13 cellular contexts compared by ENCODE assay signal in the genomic region with DNA sequence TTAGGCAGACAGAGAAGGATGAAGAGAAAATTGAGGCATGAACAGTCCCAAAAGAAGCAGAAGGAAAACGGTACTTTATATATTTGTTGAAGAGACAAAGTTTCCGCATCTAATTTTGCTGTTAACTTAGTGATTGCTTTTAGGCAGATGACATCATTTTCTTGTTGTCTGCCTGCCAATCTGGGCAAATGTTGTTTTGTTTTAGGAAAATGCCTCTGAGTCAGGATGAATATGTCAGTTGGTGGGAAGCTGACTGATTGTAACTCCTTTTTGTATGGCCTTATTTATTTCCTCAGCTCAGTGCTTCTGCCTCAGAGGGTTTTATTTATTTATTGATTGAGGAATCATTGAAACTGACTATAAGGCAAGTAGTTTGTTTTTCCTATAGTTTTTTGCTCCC. TPM values are rescaled to one million over a fixed set of nuclear protein-coding genes. Genes with fewer than 3 reads are reported as not detected.
DNase-seq lines count a peak whose midpoint lies in the region; ATAC-seq, FAIRE-seq and TF ChIP-seq lines count a peak whose summit lies in the region.
"Had no signal": no experiment of that assay in that cellular context is flagged by ENCODE, and none has a peak within 500 bp of the region (broad histone marks: within the 10 kb centered on the region; RNA-seq: fewer than 3 reads in every experiment).

No MANE protein-coding gene starts in this region.

- no peak overlapping the region for H2BK5ac ChIP-seq in neuronal stem cell (ENCODE audit: low read length)

- TF ChIP-seq POLR2A in GM12891 (IDR thresholded peaks at IDR 0.05; ENCODE audit: low read depth, low read length): no peak

- H3K4ac ChIP-seq in neuronal stem cell (ENCODE audit: low read length): no peak overlapping the region

- ATAC-seq in GM19397 (IDR thresholded peaks at IDR 0.05; ENCODE audit: unreplicated experiment): no peak
- ATAC-seq: activated CD8-positive, alpha-beta memory T cell treated with anti-CD3 and anti-CD28 coated beads, Interleukin-2, amount 10 ng/mL, durations not matched to agents 7 days and 5 days had no signal

- no peak overlapping the region for H2BK120ac ChIP-seq in neuronal stem cell (ENCODE audit: low read depth, low read length)

- peaks cover 14% of the 10 kb centered on the region for H3F3A ChIP-seq in GM23248 (ENCODE audit: insufficient read depth)

- H2AK5ac ChIP-seq in neuronal stem cell (ENCODE audit: low read depth, low read length): no peak overlapping the region

- in situ Hi-C loops in GM23248 (cut with MboI): no loop called here

- peak; percentile 93 for DNase-seq in GM23248
- peak in 1 of 2 experiments; percentile 83 for DNase-seq in SJSA1 (ENCODE audit: low read depth in 1 of 2, low spot score in 2 of 2)
- DNase-seq in fibroblast of gingiva (ENCODE audit: low read depth): peak; percentile 82
- peak; percentile 93 for DNase-seq in renal cortical epithelial cell (ENCODE audit: low read depth)
- DNase-seq in NCI-H146 (lab: John Stamatoyannopoulos, UW): no peak
- no peak for DNase-seq in neuronal stem cell (ENCODE audit: low spot score)
- DNase-seq in GM12891 (ENCODE audit: insufficient read length, low spot score): no peak
- DNase-seq: activated CD8-positive, alpha-beta memory T cell treated with anti-CD3 and anti-CD28 coated beads, Interleukin-2, amount 10 ng/mL, durations not matched to agents 7 days and 5 days; DMS79; NCI-H1694 treated with DMSO at 0.1 percent for 48 hours; nucleus accumbens; T1000 had no signal

- H3K27me3 ChIP-seq in GM23248 (replicated peaks; ENCODE audit: insufficient read depth): no peaks in the 10 kb centered on the region
- H3K27me3 ChIP-seq in SJSA1 (replicated peaks): no peaks in the 10 kb centered on the region
- no peaks in the 10 kb centered on the region for H3K27me3 ChIP-seq in neuronal stem cell (ENCODE audit: control insufficient read depth in 3 of 3, insufficient read depth in 3 of 3, low read depth in 1 of 3, low read length in 3 of 3)

- no peak overlapping the region for H2BK15ac ChIP-seq in neuronal stem cell (ENCODE audit: low read length)

- no peaks in the 10 kb centered on the region for H3K79me2 ChIP-seq in GM23248 (ENCODE audit: insufficient read depth)

- no peak overlapping the region for H4K91ac ChIP-seq in neuronal stem cell (ENCODE audit: low read depth, low read length, poor library complexity)

- H3K14ac ChIP-seq in neuronal stem cell (ENCODE audit: low read length): no peak overlapping the region

- no peak for FAIRE-seq in GM12891 (lab: Jason Lieb, UNC)

- H3K4me1 ChIP-seq in GM23248 (ENCODE audit: insufficient read depth) (peaks cover 24% of the 10 kb centered on the region), SJSA1 (replicated peaks) (peaks cover 37% of the 10 kb centered on the region), neuronal stem cell (ENCODE audit: control insufficient read depth in 2 of 2, insufficient read depth in 1 of 2, low read depth in 1 of 2, low read length in 2 of 2) (peaks cover 0 to 3% of the 10 kb centered on the region in 2 donors)

- H3K36me3 ChIP-seq in GM23248 (ENCODE audit: low read depth): no peaks in the 10 kb centered on the region
- no peaks in the 10 kb centered on the region for H3K36me3 ChIP-seq in SJSA1
- no peaks in the 10 kb centered on the region for H3K36me3 ChIP-seq in neuronal stem cell (replicated peaks in 1 of 2; ENCODE audit: control insufficient read depth in 2 of 2, insufficient read depth in 2 of 2, low read length in 2 of 2)

- no peaks in the 10 kb centered on the region for H3K9me2 ChIP-seq in GM23248 (ENCODE audit: insufficient read depth)

- 0 out of 2 replicates have a peak overlapping the region, but pooled peaks have one; percentile 9 for H3K9ac ChIP-seq in GM23248
- H3K9ac ChIP-seq in neuronal stem cell (ENCODE audit: low read depth, low read length, poor library complexity): no peak overlapping the region

- H3K18ac ChIP-seq in neuronal stem cell (ENCODE audit: low read length): no peak overlapping the region

- H3K4me2 ChIP-seq in GM23248 (ENCODE audit: unreplicated experiment): peak overlapping the region; percentile 64
- H3K4me2 ChIP-seq in neuronal stem cell (ENCODE audit: insufficient read depth, low read length, poor library complexity, severe bottlenecking): no peak overlapping the region

- no peaks in the 10 kb centered on the region for H3K79me1 ChIP-seq in neuronal stem cell (ENCODE audit: low read depth, low read length)

- no peak overlapping the region for H2BK12ac ChIP-seq in neuronal stem cell (ENCODE audit: low read length)

- H4K20me1 ChIP-seq in GM23248 (ENCODE audit: insufficient read depth): no peaks in the 10 kb centered on the region

- H3K23ac ChIP-seq in neuronal stem cell (ENCODE audit: low read depth, low read length, poor library complexity): no peak overlapping the region

- H3K27ac ChIP-seq in GM23248 (peak overlapping the region; percentile 48), SJSA1 (peak overlapping the region; percentile 51), neuronal stem cell (replicated peaks; ENCODE audit: low read length) (no peak overlapping the region)

- no peak overlapping the region for H4K8ac ChIP-seq in neuronal stem cell (ENCODE audit: low read depth, low read length)

- WGBS in GM23248 (ENCODE audit: low coverage in 1 of 2, low lambda C conversion rate in 2 of 2, missing lambda C conversion rate in 2 of 2), 2 experiments: 3 to 5% methylated on average over 2 of the region's 2 CpGs
- WGBS in neuronal stem cell (ENCODE audit: extremely low coverage in 2 of 2, insufficient read length in 2 of 2, insufficient replicate concordance in 1 of 2), 2 donors: no CpG with 5 or more reads among the region's 2 CpGs

- H2AFZ ChIP-seq in GM23248 (peak overlapping the region; percentile 6; the same call in 1 of the 2 replicates), neuronal stem cell (ENCODE audit: low read length) (no peak overlapping the region)

- no peaks in the 10 kb centered on the region for H3K9me3 ChIP-seq in GM23248 (ENCODE audit: low read depth)
- peaks cover 3% of the 10 kb centered on the region; the same call in 1 of the 2 replicates for H3K9me3 ChIP-seq in SJSA1 (replicated peaks)
- H3K9me3 ChIP-seq in neuronal stem cell (replicated peaks in 1 of 2; ENCODE audit: control insufficient read depth in 2 of 2, insufficient read depth in 1 of 2, low read depth in 1 of 2, low read length in 2 of 2): peaks cover 3 to 4% of the 10 kb centered on the region in 2 donors

- H3K4me3 ChIP-seq in GM23248 (no peak overlapping the region), SJSA1 (no peak overlapping the region), neuronal stem cell (ENCODE audit: low read length in 2 of 2) (no peak overlapping the region)

TF ChIP-seq in GM12891, 5 proteins besides CTCF, POLR2A, EP300 and RAD21:
- TF ChIP-seq PAX5 (IDR thresholded peaks at IDR 0.05; ENCODE audit: insufficient read depth, low read length, severe bottlenecking): no peak
- TF ChIP-seq POU2F2 (IDR thresholded peaks at IDR 0.05; ENCODE audit: low read depth, low read length): no peak
- TF ChIP-seq TAF1 (IDR thresholded peaks at IDR 0.05; ENCODE audit: low read depth, low read length): no peak
- TF ChIP-seq POLR2AphosphoS5 (IDR thresholded peaks at IDR 0.05; ENCODE audit: low read depth, low read length): no peak
- TF ChIP-seq SPI1 (IDR thresholded peaks at IDR 0.05; ENCODE audit: low read depth, low read length): no peak

RNA-seq across cellular contexts. Expression of gene CAVIN2, which starts 52.6 kb away (rescaled TPM):
- 2.8 and 3.1 TPM in 2 replicates for total RNA-seq in GM23248 (2014; rRNA removed; shearing (Covaris generic))
- 5.2 and 6.1 TPM in 2 replicates for polyA plus RNA-seq in GM23248 (2016; fragmentation: Nextera tagmentation; extraction: Ambion mirVana)
- 26.4 and 28.1 TPM in 2 replicates for total RNA-seq in SJSA1 (2014; rRNA removed; shearing (Covaris generic))
- total RNA-seq in renal cortical epithelial cell: 1.6 and 4.3 TPM in 2 replicates
- not detected for polyA plus RNA-seq in neuronal stem cell (2013, experiment 1 of 2)
- not detected for polyA plus RNA-seq in neuronal stem cell (2013, experiment 2 of 2)
- not detected for polyA plus RNA-seq in GM12891 (2012; ENCODE audit: low read depth, missing spikeins)
- total RNA-seq: activated CD8-positive, alpha-beta memory T cell treated with anti-CD3 and anti-CD28 coated beads, Interleukin-2, amount 10 ng/mL, durations not matched to agents 7 days and 5 days had no signal

Comparison
In these comparisons a context has a peak if more than half of its experiments do, and no peak if none do; other contexts are left out.
1. DNase-seq: peak in GM23248 (single experiment), fibroblast of gingiva (single experiment) and renal cortical epithelial cell (single experiment); none in NCI-H146 (single experiment), neuronal stem cell (single experiment) and GM12891 (single experiment).